9 cellular contexts compared by ENCODE assay signal in the genomic region with DNA sequence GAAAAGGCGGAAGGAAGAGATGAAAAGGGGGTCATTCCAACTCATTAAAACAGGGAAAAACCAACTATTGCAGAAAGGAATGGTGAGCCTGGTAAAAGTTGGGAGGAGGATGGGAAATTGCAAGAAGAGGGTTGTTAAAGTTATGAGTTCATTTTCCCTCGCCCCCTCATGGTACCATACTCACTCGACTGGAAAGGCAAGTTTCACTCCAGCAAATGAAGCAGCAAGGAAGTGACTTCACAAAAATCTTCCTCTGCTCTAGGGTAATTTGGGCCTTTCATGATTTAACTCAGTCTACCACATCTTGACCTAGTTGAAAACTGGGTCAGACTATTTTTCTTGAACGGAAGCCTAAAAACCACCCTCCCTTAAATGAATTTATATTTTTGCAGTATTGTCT. TPM values are rescaled to one million over a fixed set of nuclear protein-coding genes. Genes with fewer than 3 reads are reported as not detected.
A peak's percentile ranks its signal among the peaks of the same experiment; 100 is the strongest.
DNase-seq lines count a peak whose midpoint lies in the region; ATAC-seq and TF ChIP-seq lines count a peak whose summit lies in the region.
"Had no signal": no experiment of that assay in that cellular context is flagged by ENCODE, and none has a peak within 500 bp of the region (broad histone marks: within the 10 kb centered on the region; RNA-seq: fewer than 3 reads in every experiment).

No MANE protein-coding gene starts in this region.

- H3K4me3 ChIP-seq in colonic mucosa, result no peak overlapping the region
- H3K4me3 ChIP-seq in uterus, result no peak overlapping the region

- H3K27me3 ChIP-seq in colonic mucosa, result no peaks in the 10 kb centered on the region
- no peaks in the 10 kb centered on the region for H3K27me3 ChIP-seq in uterus

- H3K9ac ChIP-seq in colonic mucosa (ENCODE audit: low read depth in 2 of 2, low read length in 2 of 2), result no peak overlapping the region

- H3K27ac ChIP-seq in colonic mucosa, result peak overlapping the region; percentile 20
- H3K27ac ChIP-seq in uterus, result no peak overlapping the region

- peak; percentile 83 for ATAC-seq in HG02885 (IDR thresholded peaks at IDR 0.05; ENCODE audit: poor library complexity, unreplicated experiment)
- no peak for ATAC-seq in Right ventricle myocardium superior (ENCODE audit: poor library complexity)

- DNase-seq in stimulated activated CD4-positive, alpha-beta T cell treated with anti-CD3 and anti-CD28 coated beads, Interleukin-4, amount 100 ng/mL, for 24 hours, result peak; percentile 15
- DNase-seq in stimulated activated CD4-positive, alpha-beta T cell treated with anti-CD3 and anti-CD28 coated beads, Interleukin-4, amount 100 ng/mL, for 4 hours, result no peak
- DNase-seq in colonic mucosa (peak; percentile 51), uterus (no peak), DMS153 treated with DMSO at 0.1 percent for 48 hours (lab: John Stamatoyannopoulos, UW; ENCODE audit: unreplicated experiment) (no peak), DMS79 treated with DMSO at 0.1 percent for 48 hours (lab: John Stamatoyannopoulos, UW) (no peak), Right ventricle myocardium superior (no peak)
- DNase-seq: cortex of kidney had no signal

- TF ChIP-seq CTCF in colonic mucosa (IDR thresholded peaks at IDR 0.05), result no peak
- no peak for TF ChIP-seq CTCF in uterus (IDR thresholded peaks at IDR 0.05)

- H3K9me3 ChIP-seq in colonic mucosa (no peaks in the 10 kb centered on the region), uterus (no peaks in the 10 kb centered on the region)

- no peaks in the 10 kb centered on the region for H3K36me3 ChIP-seq in colonic mucosa
- no peaks in the 10 kb centered on the region for H3K36me3 ChIP-seq in uterus

- intact Hi-C loops in colonic mucosa (cut with DNase I), result no loop called here
- intact Hi-C loops in uterus (cut with DNase I; ENCODE audit: low total_unique reads), result no loop called here
- intact Hi-C loops in Right ventricle myocardium superior (cut with DNase I), result no loop called here

- no peak for TF ChIP-seq POLR2A in uterus (IDR thresholded peaks at IDR 0.05)

- no peaks in the 10 kb centered on the region for H3K4me1 ChIP-seq in colonic mucosa
- no peaks in the 10 kb centered on the region for H3K4me1 ChIP-seq in uterus

RNA-seq across cellular contexts. Expression of a gene that starts 22.8 kb away (rescaled TPM):
- total RNA-seq in colonic mucosa (not detected), uterus (1 to 10 TPM in 1 of 4 donors, under 1 TPM in 1, not detected in 2; 0.29 to 2.5 TPM), Right ventricle myocardium superior (0.13 TPM)

RNA-seq across cellular contexts. Expression of a gene that starts 34.9 kb away (rescaled TPM):
- total RNA-seq in colonic mucosa (10 to 100 TPM; 11.5 to 43.5 TPM), uterus (not detected), Right ventricle myocardium superior (not detected)

Comparison
In these comparisons a context has a peak if more than half of its experiments do, and no peak if none do; other contexts are left out.
1. DNase-seq: peak in stimulated activated CD4-positive, alpha-beta T cell treated with anti-CD3 and anti-CD28 coated beads, Interleukin-4, amount 100 ng/mL, for 24 hours (single experiment) and colonic mucosa (single experiment); none in stimulated activated CD4-positive, alpha-beta T cell treated with anti-CD3 and anti-CD28 coated beads, Interleukin-4, amount 100 ng/mL, for 4 hours (0 of 2), uterus (0 of 2), DMS153 treated with DMSO at 0.1 percent for 48 hours (single experiment), DMS79 treated with DMSO at 0.1 percent for 48 hours (single experiment) and Right ventricle myocardium superior (single experiment).
2. RNA of a gene that starts 34.9 kb away (total RNA-seq): 11.5 to 43.5 TPM in colonic mucosa; not detected in uterus and not detected in Right ventricle myocardium superior (single experiment); every median in the first group is over 10 times any median in the second.